Comparison of ENCODE assay signal across 8 cellular contexts in genomic region chr14:100640481-100641273, GRCh38. TPM values are rescaled to one million over a fixed set of nuclear protein-coding genes. Genes with fewer than 3 reads are reported as not detected.
A peak's percentile ranks its signal among the peaks of the same experiment; 100 is the strongest.
DNase-seq lines count a peak whose midpoint lies in the region; ATAC-seq and TF ChIP-seq lines count a peak whose summit lies in the region.

No MANE protein-coding gene starts in this region.

- peak overlapping the region in 1 of 2 donors; percentile 77 for H3K27ac Mint-ChIP-seq in activated naive CD4-positive, alpha-beta T cell treated with anti-CD3 and anti-CD28 coated beads, Interleukin-2, amount 50 U/mL, for 72 hours
- H3K27ac Mint-ChIP-seq in Calu3 (ENCODE audit: unreplicated experiment), result no peak overlapping the region

- ATAC-seq in GM18517 (IDR thresholded peaks at IDR 0.05; ENCODE audit: unreplicated experiment) (peak; percentile 95), HG02938 (IDR thresholded peaks at IDR 0.05; ENCODE audit: unreplicated experiment) (peak; percentile 85), gastroesophageal sphincter (no peak)
- peak; percentile 94 to 96 for ATAC-seq in activated naive CD4-positive, alpha-beta T cell treated with anti-CD3 and anti-CD28 coated beads, Interleukin-2, amount 50 U/mL, for 72 hours

- no peaks in the 10 kb centered on the region for H3K36me3 ChIP-seq in gastroesophageal sphincter

- BruUV-seq in Calu3 (replicated peaks; lab: Mats Ljungman, UMichigan), result no TSS peak

- WGBS in gastroesophageal sphincter (ENCODE audit: low coverage in 1 of 2), 2 donors, result 93 to 100% methylated on average over 1 to 3 of the region's 20 CpGs

- no peaks in the 10 kb centered on the region for H3K9me3 Mint-ChIP-seq in activated naive CD4-positive, alpha-beta T cell treated with anti-CD3 and anti-CD28 coated beads, Interleukin-2, amount 50 U/mL, for 72 hours
- no peaks in the 10 kb centered on the region for H3K9me3 Mint-ChIP-seq in Calu3 (ENCODE audit: low read depth, unreplicated experiment)

- H3K4me1 Mint-ChIP-seq in Calu3 (ENCODE audit: low read depth, unreplicated experiment), result peaks cover 14% of the 10 kb centered on the region

- peaks cover 52% of the 10 kb centered on the region for H3K27me3 Mint-ChIP-seq in Calu3 (ENCODE audit: unreplicated experiment)

- DNase-seq in SW480 (ENCODE audit: low spot score), result peak; percentile 93
- DNase-seq in activated naive CD4-positive, alpha-beta T cell treated with anti-CD3 and anti-CD28 coated beads, Interleukin-2, amount 50 U/mL, for 72 hours (ENCODE audit: low spot score in 2 of 2), result peak; percentile 73 to 81
- peak; percentile 52 to 54 for DNase-seq in stimulated activated CD4-positive, alpha-beta T cell treated with anti-CD3 and anti-CD28 coated beads, Interleukin-4, amount 100 ng/mL, for 4 hours
- DNase-seq in Calu3, result no peak
- no peak for DNase-seq in NCI-H82 (lab: John Stamatoyannopoulos, UW)

- TF ChIP-seq POLR2A in gastroesophageal sphincter (IDR thresholded peaks at IDR 0.05), result no peak

- H3K9me3 ChIP-seq in gastroesophageal sphincter, result no peaks in the 10 kb centered on the region

- intact Hi-C loops in Calu3 (cut with micrococcal nuclease; ENCODE audit: unreplicated experiment), result no loop called here

- H3K4me1 ChIP-seq in gastroesophageal sphincter, result peaks cover 0 to 5% (median 4%) of the 10 kb centered on the region in 3 donors

- CTCF ChIA-PET in Calu3 (lab: Charles Lee), result no interaction called here

- H3K27ac ChIP-seq in gastroesophageal sphincter, result no peak overlapping the region

- TF ChIP-seq CTCF in Calu3 (IDR thresholded peaks at IDR 0.05; ENCODE audit: unreplicated experiment), result no peak
- no peak for TF ChIP-seq CTCF in gastroesophageal sphincter (IDR thresholded peaks at IDR 0.05)

- no peak overlapping the region for H3K4me3 Mint-ChIP-seq in Calu3 (ENCODE audit: low read depth, unreplicated experiment)

- no peaks in the 10 kb centered on the region for H3K36me3 Mint-ChIP-seq in activated naive CD4-positive, alpha-beta T cell treated with anti-CD3 and anti-CD28 coated beads, Interleukin-2, amount 50 U/mL, for 72 hours
- H3K36me3 Mint-ChIP-seq in Calu3 (ENCODE audit: insufficient read depth, unreplicated experiment), result peaks cover 4% of the 10 kb centered on the region

- no peaks in the 10 kb centered on the region for H3K27me3 ChIP-seq in gastroesophageal sphincter

- H3K4me3 ChIP-seq in gastroesophageal sphincter, result no peak overlapping the region

- no peak for TF ChIP-seq EP300 in gastroesophageal sphincter (IDR thresholded peaks at IDR 0.05)

RNA-seq across cellular contexts. Expression of gene BEGAIN, which starts 53.5 kb away (rescaled TPM):
- 1 to 10 TPM; 1.3 to 8.0 TPM for total RNA-seq in activated naive CD4-positive, alpha-beta T cell treated with anti-CD3 and anti-CD28 coated beads, Interleukin-2, amount 50 U/mL, for 72 hours
- total RNA-seq in Calu3 (2022) (0.26 and 0.37 TPM in 2 replicates), gastroesophageal sphincter (1 to 10 TPM; 3.9 to 5.6 (median 4.2) TPM)

Comparison
In these comparisons a context has a peak if more than half of its experiments do, and no peak if none do; other contexts are left out.
1. DNase-seq: peak in SW480 (single experiment), activated naive CD4-positive, alpha-beta T cell treated with anti-CD3 and anti-CD28 coated beads, Interleukin-2, amount 50 U/mL, for 72 hours (2 of 2) and stimulated activated CD4-positive, alpha-beta T cell treated with anti-CD3 and anti-CD28 coated beads, Interleukin-4, amount 100 ng/mL, for 4 hours (2 of 2); none in Calu3 (single experiment) and NCI-H82 (single experiment).